Comparison of ENCODE assay signal across 21 cellular contexts in genomic region chr19:11448410-11448809, GRCh38. TPM values are rescaled to one million over a fixed set of nuclear protein-coding genes. Genes with fewer than 3 reads are reported as not detected.
DNase-seq lines count a peak whose midpoint lies in the region; ATAC-seq, FAIRE-seq and TF ChIP-seq lines count a peak whose summit lies in the region.
"Had no signal": no experiment of that assay in that cellular context is flagged by ENCODE, and none has a peak within 500 bp of the region (broad histone marks: within the 10 kb centered on the region; RNA-seq: fewer than 3 reads in every experiment).

No MANE protein-coding gene starts in this region.

- H3K79me2 ChIP-seq in K562 (ENCODE audit: control insufficient read depth, insufficient read depth, low read length) = no peaks in the 10 kb centered on the region

- H3K27ac ChIP-seq in left ventricle myocardium inferior (replicated peaks) (no peak overlapping the region), K562 (ENCODE audit: extremely low read depth, low read depth, low read length) (no peak overlapping the region)
- H3K27ac ChIP-seq: BLaER1, HL-60 had no signal

- H3K4me1 Mint-ChIP-seq in stimulated activated naive B cell treated with anti-CD40 and anti-IgM and Interleukin-4, amounts not matched to agents 10 μg/mL and 1 μg/mL and 100 μg/mL, for 72 hours = peaks cover 5 to 11% of the 10 kb centered on the region in 2 donors
- H3K4me1 Mint-ChIP-seq in activated T-helper 1 cell treated with anti-CD3 and anti-CD28 coated beads, Interleukin-12 subunit alpha, Interleukin-12 subunit beta, Interleukin-2, Interleukin-4 antibody, amounts not matched to agents 30 ng/mL and 10 ng/mL and 1 ng/mL, durations not matched to agents 14 hours and 24 hours and 36 hours (ENCODE audit: low read depth) = no peaks in the 10 kb centered on the region
- H3K4me1 Mint-ChIP-seq: CD14-positive monocyte had no signal

- peaks cover 20% of the 10 kb centered on the region for H3K27me3 ChIP-seq in left ventricle myocardium inferior (ENCODE audit: low read depth)
- H3K27me3 ChIP-seq in K562 (ENCODE audit: control insufficient read depth in 2 of 2, insufficient read depth in 2 of 2, low read length in 2 of 2) = no peaks in the 10 kb centered on the region
- H3K27me3 ChIP-seq: BLaER1 had no signal

- TF ChIP-seq CTCF in left ventricle myocardium inferior (IDR thresholded peaks at IDR 0.05; ENCODE audit: borderline replicate concordance) (no peak), K562 (IDR thresholded peaks at IDR 0.05 in 2 of 3, conservative IDR thresholded peaks at IDR 0.05 in 1 of 3; ENCODE audit: insufficient read depth in 2 of 3, low read depth in 1 of 3, low read length in 3 of 3) (no peak)

- H3K4me3 ChIP-seq in left ventricle myocardium inferior (no peak overlapping the region), K562 (no peak overlapping the region)
- H3K4me3 ChIP-seq: BLaER1, GM23338 had no signal

- no peak overlapping the region for H3K4me2 ChIP-seq in K562 (ENCODE audit: insufficient read depth, low read length)
- H3K4me2 ChIP-seq: BLaER1, GM23338 had no signal

- TF ChIP-seq POLR2A in K562 (conservative IDR thresholded peaks at IDR 0.05) = no peak

- H3K9me3 ChIP-seq in left ventricle myocardium inferior (replicated peaks) = no peaks in the 10 kb centered on the region
- H3K9me3 ChIP-seq in K562 (replicated peaks; ENCODE audit: control insufficient read depth, insufficient read depth, low read depth, low read length) = no peaks in the 10 kb centered on the region
- H3K9me3 ChIP-seq: BLaER1 had no signal

- CTCF ChIA-PET in K562 (lab: Yijun Ruan, JAX; ENCODE audit: low intra/inter-chr PET ratio) = no interaction called here

- POLR2A ChIA-PET in K562 (lab: Yijun Ruan, JAX) = interaction anchor here (0.6 to 1.0 kb wide), 2 partner anchors 34 to 40 kb away, joined by 3 to 4 read pairs; no protein-coding TSS in a partner anchor

- H4K20me1 ChIP-seq in K562 (replicated peaks; ENCODE audit: control insufficient read depth, insufficient read depth, low read length) = no peaks in the 10 kb centered on the region

- 92% methylated on average over 13 of the region's 13 CpGs for WGBS in K562 (ENCODE audit: insufficient coverage, low coverage, missing lambda C conversion rate)

- peaks cover 28 to 54% of the 10 kb centered on the region in 2 donors for H3K36me3 Mint-ChIP-seq in stimulated activated naive B cell treated with anti-CD40 and anti-IgM and Interleukin-4, amounts not matched to agents 10 μg/mL and 1 μg/mL and 100 μg/mL, for 72 hours
- H3K36me3 Mint-ChIP-seq in activated T-helper 1 cell treated with anti-CD3 and anti-CD28 coated beads, Interleukin-12 subunit alpha, Interleukin-12 subunit beta, Interleukin-2, Interleukin-4 antibody, amounts not matched to agents 30 ng/mL and 10 ng/mL and 1 ng/mL, durations not matched to agents 14 hours and 24 hours and 36 hours (ENCODE audit: low read depth) = peaks cover 14% of the 10 kb centered on the region

- no peaks in the 10 kb centered on the region for H3K9me3 Mint-ChIP-seq in stimulated activated naive B cell treated with anti-CD40 and anti-IgM and Interleukin-4, amounts not matched to agents 10 μg/mL and 1 μg/mL and 100 μg/mL, for 72 hours
- H3K9me3 Mint-ChIP-seq in activated T-helper 1 cell treated with anti-CD3 and anti-CD28 coated beads, Interleukin-12 subunit alpha, Interleukin-12 subunit beta, Interleukin-2, Interleukin-4 antibody, amounts not matched to agents 30 ng/mL and 10 ng/mL and 1 ng/mL, durations not matched to agents 14 hours and 24 hours and 36 hours = no peaks in the 10 kb centered on the region
- H3K9me3 Mint-ChIP-seq: CD4-positive, alpha-beta memory T cell; GM23338; HFFc6 had no signal

- DNase-seq in Right ventricle myocardium inferior (ENCODE audit: missing footprints) = peak; percentile 27
- DNase-seq in left ventricle myocardium inferior = no peak
- DNase-seq in K562 (ENCODE audit: extremely low read depth in 1 of 4, low spot score in 3 of 4) = peak in 1 of 4 experiments; percentile 5
- DNase-seq in stimulated activated naive B cell treated with anti-CD40 and anti-IgM and Interleukin-4, amounts not matched to agents 10 μg/mL and 1 μg/mL and 100 μg/mL, for 72 hours = no peak
- DNase-seq in activated T-helper 1 cell treated with anti-CD3 and anti-CD28 coated beads, Interleukin-12 subunit alpha, Interleukin-12 subunit beta, Interleukin-2, Interleukin-4 antibody, amounts not matched to agents 30 ng/mL and 10 ng/mL and 1 ng/mL, durations not matched to agents 14 hours and 24 hours and 36 hours (ENCODE audit: low spot score) = no peak
- DNase-seq: 8988T; CD4-positive, alpha-beta memory T cell; DMS79 treated with DMSO at 0.1 percent for 48 hours; GF-D8; HFFc6 had no signal

- BruUV-seq in K562 (replicated peaks; lab: Mats Ljungman, UMichigan) = no TSS peak

- intact Hi-C loops in Right ventricle myocardium inferior (cut with DNase I) (loop anchor here (5.0 to 10.0 kb wide), 2 partner anchors 71 to 154 kb away; partner anchors contain the start of gene TSPAN16), left ventricle myocardium inferior (cut with micrococcal nuclease) (no loop called here), K562 (cut with micrococcal nuclease) (no loop called here)
- intact Hi-C loops in activated T-helper 1 cell treated with anti-CD3 and anti-CD28 coated beads, Interleukin-12 subunit alpha, Interleukin-12 subunit beta, Interleukin-2, Interleukin-4 antibody, amounts not matched to agents 30 ng/mL and 10 ng/mL and 1 ng/mL, durations not matched to agents 14 hours and 24 hours and 36 hours (cut with micrococcal nuclease) = no loop called here

- H3K9ac ChIP-seq in K562 (ENCODE audit: insufficient read depth in 1 of 2, low read depth in 2 of 2, low read length in 2 of 2) = no peak overlapping the region; a peak in 1 of 4 replicates
- H3K9ac ChIP-seq: BLaER1 had no signal

- H3K4me3 Mint-ChIP-seq in stimulated activated naive B cell treated with anti-CD40 and anti-IgM and Interleukin-4, amounts not matched to agents 10 μg/mL and 1 μg/mL and 100 μg/mL, for 72 hours = no peak overlapping the region
- H3K4me3 Mint-ChIP-seq in activated T-helper 1 cell treated with anti-CD3 and anti-CD28 coated beads, Interleukin-12 subunit alpha, Interleukin-12 subunit beta, Interleukin-2, Interleukin-4 antibody, amounts not matched to agents 30 ng/mL and 10 ng/mL and 1 ng/mL, durations not matched to agents 14 hours and 24 hours and 36 hours = no peak overlapping the region
- H3K4me3 Mint-ChIP-seq: CD14-positive monocyte; CD4-positive, alpha-beta memory T cell; GM23338; HFFc6 had no signal

- peak overlapping the region; percentile 37 for H3K27ac Mint-ChIP-seq in stimulated activated naive B cell treated with anti-CD40 and anti-IgM and Interleukin-4, amounts not matched to agents 10 μg/mL and 1 μg/mL and 100 μg/mL, for 72 hours
- H3K27ac Mint-ChIP-seq in activated T-helper 1 cell treated with anti-CD3 and anti-CD28 coated beads, Interleukin-12 subunit alpha, Interleukin-12 subunit beta, Interleukin-2, Interleukin-4 antibody, amounts not matched to agents 30 ng/mL and 10 ng/mL and 1 ng/mL, durations not matched to agents 14 hours and 24 hours and 36 hours = no peak overlapping the region
- H3K27ac Mint-ChIP-seq: CD14-positive monocyte; CD4-positive, alpha-beta memory T cell; GM23338; HFFc6 had no signal

- peaks cover 18% of the 10 kb centered on the region for H3K4me1 ChIP-seq in left ventricle myocardium inferior
- peaks cover 0 to 52% of the 10 kb centered on the region in 2 experiments; a peak in 3 of 5 replicates for H3K4me1 ChIP-seq in K562 (replicated peaks in 1 of 2; ENCODE audit: control insufficient read depth in 2 of 2, insufficient read depth in 2 of 2, low read length in 2 of 2)

- TF ChIP-seq RAD21 in K562 (CRISPR knock-in tag; conservative IDR thresholded peaks at IDR 0.05 in 1 of 2, IDR thresholded peaks at IDR 0.05 in 1 of 2) = no peak

- no peak for TF ChIP-seq EP300 in K562 (IDR thresholded peaks at IDR 0.05; ENCODE audit: low read length)

- H3K36me3 ChIP-seq in left ventricle myocardium inferior (peaks cover 68% of the 10 kb centered on the region), K562 (ENCODE audit: control insufficient read depth, insufficient read depth, low read length) (peaks cover 71% of the 10 kb centered on the region; the same call in 1 of the 3 replicates)

- no peak for FAIRE-seq in K562 (lab: Jason Lieb, UNC)
- FAIRE-seq: H54 had no signal

- H2AFZ ChIP-seq in K562 (ENCODE audit: low read depth, low read length) = no peak overlapping the region
- H2AFZ ChIP-seq: GM23338 had no signal

- ATAC-seq in Right ventricle myocardium inferior (no peak), K562 (no peak), GM21381 (IDR thresholded peaks at IDR 0.05; ENCODE audit: unreplicated experiment) (no peak), GM19395 (IDR thresholded peaks at IDR 0.05; ENCODE audit: unreplicated experiment) (no peak)
- no peak for ATAC-seq in stimulated activated naive B cell treated with anti-CD40 and anti-IgM and Interleukin-4, amounts not matched to agents 10 μg/mL and 1 μg/mL and 100 μg/mL, for 72 hours (replicated peaks)
- ATAC-seq: GM23338, HCT116 had no signal

- no peaks in the 10 kb centered on the region for H3K27me3 Mint-ChIP-seq in stimulated activated naive B cell treated with anti-CD40 and anti-IgM and Interleukin-4, amounts not matched to agents 10 μg/mL and 1 μg/mL and 100 μg/mL, for 72 hours
- no peaks in the 10 kb centered on the region for H3K27me3 Mint-ChIP-seq in activated T-helper 1 cell treated with anti-CD3 and anti-CD28 coated beads, Interleukin-12 subunit alpha, Interleukin-12 subunit beta, Interleukin-2, Interleukin-4 antibody, amounts not matched to agents 30 ng/mL and 10 ng/mL and 1 ng/mL, durations not matched to agents 14 hours and 24 hours and 36 hours (ENCODE audit: insufficient read depth)
- H3K27me3 Mint-ChIP-seq: CD4-positive, alpha-beta memory T cell had no signal

- no peaks in the 10 kb centered on the region for H3K9me1 ChIP-seq in K562 (ENCODE audit: control insufficient read depth, insufficient read depth, low read length)

- in situ Hi-C loops in K562 (cut with MboI) = no loop called here

RNA-seq across cellular contexts. Expression of gene PRKCSH, which starts 13.0 kb away (rescaled TPM):
- total RNA-seq in Right ventricle myocardium inferior = 123 TPM
- 120 TPM for total RNA-seq in left ventricle myocardium inferior
- 161 and 438 TPM in 2 replicates for total RNA-seq in K562 (2011; cell fraction: chromatin; rRNA removed; ENCODE audit: low replicate concordance)
- total RNA-seq in K562 (2011; cell fraction: nucleolus; rRNA removed) = 419 and 446 TPM in 2 replicates
- 236 and 271 TPM in 2 replicates for total RNA-seq in K562 (2011; cell fraction: nucleoplasm; rRNA removed)
- 99.4 and 135 TPM in 2 replicates for total RNA-seq in K562 (2014; rRNA removed)
- 25.6 and 28.4 TPM in 2 replicates for total RNA-seq in K562 (2014; rRNA removed; fragmentation: Illumina TruSeq; extraction: Trizol)
- 48.1 and 52.1 TPM in 2 replicates for total RNA-seq in K562 (2015; rRNA removed; fragmentation: Illumina TruSeq; extraction: Trizol)
- 297 and 303 TPM in 2 replicates for total RNA-seq in K562 (2021)
- polyA plus RNA-seq in K562 (2011; rRNA removed) = 39.1 and 96.2 TPM in 2 replicates
- polyA plus RNA-seq in K562 (2011; cell fraction: cytosol; rRNA removed) = 68.3 and 79.6 TPM in 2 replicates
- polyA plus RNA-seq in K562 (2011; cell fraction: nucleus; rRNA removed) = 221 and 243 TPM in 2 replicates
- 242 and 451 TPM in 2 replicates for polyA plus RNA-seq in K562 (2012)
- 155 and 235 TPM in 2 replicates for polyA plus RNA-seq in K562 (2014; fragmentation: Illumina TruSeq; extraction: Trizol)
- 1 to 10 TPM; 2.3 to 6.9 TPM for polyA plus RNA-seq in K562 (2014; fragmentation: Nextera tagmentation; extraction: Ambion mirVana)
- polyA plus RNA-seq in K562 (2014; rRNA removed) = 76.5 and 88.9 TPM in 2 replicates
- 31.6 and 32.5 TPM in 2 replicates for polyA minus RNA-seq in K562 (2011; rRNA and poly(A)+ RNA removed)
- 147 and 227 TPM in 2 replicates for polyA minus RNA-seq in K562 (2011; cell fraction: cytosol; rRNA and poly(A)+ RNA removed)
- 56.5 and 75.8 TPM in 2 replicates for polyA minus RNA-seq in K562 (2011; cell fraction: nucleus; rRNA and poly(A)+ RNA removed)
- total RNA-seq in activated T-helper 1 cell treated with anti-CD3 and anti-CD28 coated beads, Interleukin-12 subunit alpha, Interleukin-12 subunit beta, Interleukin-2, Interleukin-4 antibody, amounts not matched to agents 30 ng/mL and 10 ng/mL and 1 ng/mL, durations not matched to agents 14 hours and 24 hours and 36 hours = 322 and 334 TPM in 2 replicates

RNA-seq across cellular contexts. Expression of gene ODAD3, which starts 13.5 kb away (rescaled TPM):
- total RNA-seq in Right ventricle myocardium inferior = 0.68 TPM
- 0.77 TPM for total RNA-seq in left ventricle myocardium inferior
- 0.25 and 0.74 TPM in 2 replicates for total RNA-seq in K562 (2011; cell fraction: chromatin; rRNA removed; ENCODE audit: low replicate concordance)
- 0.26 and 1.2 TPM in 2 replicates for total RNA-seq in K562 (2011; cell fraction: nucleolus; rRNA removed)
- 0.29 TPM in 1 of 2 replicates, not detected in the other for total RNA-seq in K562 (2011; cell fraction: nucleoplasm; rRNA removed)
- 0.08 and 0.14 TPM in 2 replicates for total RNA-seq in K562 (2014; rRNA removed)
- total RNA-seq in K562 (2014; rRNA removed; fragmentation: Illumina TruSeq; extraction: Trizol) = 0.11 TPM in 1 of 2 replicates, not detected in the other
- 0.08 TPM in 1 of 2 replicates, not detected in the other for total RNA-seq in K562 (2015; rRNA removed; fragmentation: Illumina TruSeq; extraction: Trizol)
- total RNA-seq in K562 (2021) = 0.18 and 0.51 TPM in 2 replicates
- polyA plus RNA-seq in K562 (2011; rRNA removed) = 0.19 TPM in 1 of 2 replicates, not detected in the other
- polyA plus RNA-seq in K562 (2011; cell fraction: cytosol; rRNA removed) = 0.12 TPM in 2 replicates
- polyA plus RNA-seq in K562 (2011; cell fraction: nucleus; rRNA removed) = 0.54 and 0.66 TPM in 2 replicates
- 0.16 and 0.19 TPM in 2 replicates for polyA plus RNA-seq in K562 (2012)
- polyA plus RNA-seq in K562 (2014; fragmentation: Illumina TruSeq; extraction: Trizol) = 0.08 and 0.12 TPM in 2 replicates
- under 1 TPM; 0.07 to 0.18 TPM for polyA plus RNA-seq in K562 (2014; fragmentation: Nextera tagmentation; extraction: Ambion mirVana)
- polyA plus RNA-seq in K562 (2014; rRNA removed) = 0.72 and 1.5 TPM in 2 replicates
- not detected in 2 replicates for polyA minus RNA-seq in K562 (2011; rRNA and poly(A)+ RNA removed)
- not detected in 2 replicates for polyA minus RNA-seq in K562 (2011; cell fraction: cytosol; rRNA and poly(A)+ RNA removed)
- polyA minus RNA-seq in K562 (2011; cell fraction: nucleus; rRNA and poly(A)+ RNA removed) = 0.13 and 0.22 TPM in 2 replicates
- not detected in 2 replicates for total RNA-seq in activated T-helper 1 cell treated with anti-CD3 and anti-CD28 coated beads, Interleukin-12 subunit alpha, Interleukin-12 subunit beta, Interleukin-2, Interleukin-4 antibody, amounts not matched to agents 30 ng/mL and 10 ng/mL and 1 ng/mL, durations not matched to agents 14 hours and 24 hours and 36 hours
- total RNA-seq: CD4-positive, alpha-beta memory T cell had no signal
- polyA plus RNA-seq: CD4-positive, alpha-beta memory T cell had no signal

RNA-seq across cellular contexts. Expression of gene RGL3, which starts 29.3 kb away (rescaled TPM):
- total RNA-seq in Right ventricle myocardium inferior (10.5 TPM), left ventricle myocardium inferior (9.2 TPM), K562 (2014; rRNA removed) (0.16 and 0.32 TPM in 2 replicates), K562 (2014; rRNA removed; fragmentation: Illumina TruSeq; extraction: Trizol) (not detected in 2 replicates), K562 (2015; rRNA removed; fragmentation: Illumina TruSeq; extraction: Trizol) (0.11 TPM in 1 of 2 replicates, not detected in the other), K562 (2021) (0.40 and 0.58 TPM in 2 replicates)
- 1.2 and 4.6 TPM in 2 replicates for total RNA-seq in K562 (2011; cell fraction: chromatin; rRNA removed; ENCODE audit: low replicate concordance)
- total RNA-seq in K562 (2011; cell fraction: nucleolus; rRNA removed) = 1.3 and 1.5 TPM in 2 replicates
- total RNA-seq in K562 (2011; cell fraction: nucleoplasm; rRNA removed) = 0.38 and 2.1 TPM in 2 replicates
- polyA plus RNA-seq in K562 (2011; rRNA removed) (0.26 and 0.61 TPM in 2 replicates), K562 (2014; fragmentation: Illumina TruSeq; extraction: Trizol) (0.22 TPM in 2 replicates), K562 (2014; fragmentation: Nextera tagmentation; extraction: Ambion mirVana) (not detected), K562 (2014; rRNA removed) (0.09 and 0.12 TPM in 2 replicates)
- 0.34 and 0.40 TPM in 2 replicates for polyA plus RNA-seq in K562 (2011; cell fraction: cytosol; rRNA removed)
- 2.1 and 3.0 TPM in 2 replicates for polyA plus RNA-seq in K562 (2011; cell fraction: nucleus; rRNA removed)
- polyA plus RNA-seq in K562 (2012) = 0.52 and 1.4 TPM in 2 replicates
- 0.14 TPM in 1 of 2 replicates, not detected in the other for polyA minus RNA-seq in K562 (2011; rRNA and poly(A)+ RNA removed)
- 2.7 TPM in 1 of 2 replicates, not detected in the other for polyA minus RNA-seq in K562 (2011; cell fraction: cytosol; rRNA and poly(A)+ RNA removed)
- polyA minus RNA-seq in K562 (2011; cell fraction: nucleus; rRNA and poly(A)+ RNA removed) = 0.33 and 0.67 TPM in 2 replicates
- not detected in 2 replicates for total RNA-seq in activated T-helper 1 cell treated with anti-CD3 and anti-CD28 coated beads, Interleukin-12 subunit alpha, Interleukin-12 subunit beta, Interleukin-2, Interleukin-4 antibody, amounts not matched to agents 30 ng/mL and 10 ng/mL and 1 ng/mL, durations not matched to agents 14 hours and 24 hours and 36 hours
- total RNA-seq: A673; CD4-positive, alpha-beta memory T cell; HT1080 had no signal
- polyA plus RNA-seq: CD14-positive monocyte; CD4-positive, alpha-beta memory T cell had no signal

RNA-seq across cellular contexts. Expression of gene ELAVL3, which starts 32.4 kb away (rescaled TPM):
- total RNA-seq in Right ventricle myocardium inferior (0.35 TPM), left ventricle myocardium inferior (0.66 TPM), K562 (2014; rRNA removed) (0.16 TPM in 1 of 2 replicates, not detected in the other), K562 (2014; rRNA removed; fragmentation: Illumina TruSeq; extraction: Trizol) (not detected in 2 replicates), K562 (2015; rRNA removed; fragmentation: Illumina TruSeq; extraction: Trizol) (not detected in 2 replicates), K562 (2021) (not detected in 2 replicates)
- total RNA-seq in K562 (2011; cell fraction: chromatin; rRNA removed; ENCODE audit: low replicate concordance) = not detected in 2 replicates
- not detected in 2 replicates for total RNA-seq in K562 (2011; cell fraction: nucleolus; rRNA removed)
- total RNA-seq in K562 (2011; cell fraction: nucleoplasm; rRNA removed) = not detected in 2 replicates
- polyA plus RNA-seq in K562 (2011; rRNA removed) (not detected in 2 replicates), K562 (2014; fragmentation: Illumina TruSeq; extraction: Trizol) (not detected in 2 replicates), K562 (2014; fragmentation: Nextera tagmentation; extraction: Ambion mirVana) (not detected), K562 (2014; rRNA removed) (not detected in 2 replicates)
- not detected in 2 replicates for polyA plus RNA-seq in K562 (2011; cell fraction: cytosol; rRNA removed)
- polyA plus RNA-seq in K562 (2011; cell fraction: nucleus; rRNA removed) = not detected in 2 replicates
- 0.01 TPM in 1 of 2 replicates, not detected in the other for polyA plus RNA-seq in K562 (2012)
- not detected in 2 replicates for polyA minus RNA-seq in K562 (2011; rRNA and poly(A)+ RNA removed)
- not detected in 2 replicates for polyA minus RNA-seq in K562 (2011; cell fraction: cytosol; rRNA and poly(A)+ RNA removed)
- not detected in 2 replicates for polyA minus RNA-seq in K562 (2011; cell fraction: nucleus; rRNA and poly(A)+ RNA removed)
- 0.34 TPM in 1 of 2 replicates, not detected in the other for total RNA-seq in activated T-helper 1 cell treated with anti-CD3 and anti-CD28 coated beads, Interleukin-12 subunit alpha, Interleukin-12 subunit beta, Interleukin-2, Interleukin-4 antibody, amounts not matched to agents 30 ng/mL and 10 ng/mL and 1 ng/mL, durations not matched to agents 14 hours and 24 hours and 36 hours
- total RNA-seq: CD4-positive, alpha-beta memory T cell; HFFc6; HT1080 had no signal
- polyA plus RNA-seq: AG04450; CD14-positive monocyte; CD4-positive, alpha-beta memory T cell had no signal

RNA-seq across cellular contexts. Expression of gene ZNF653, which starts 57.2 kb away (rescaled TPM):
- total RNA-seq in Right ventricle myocardium inferior = 4.8 TPM
- 4.2 TPM for total RNA-seq in left ventricle myocardium inferior
- 12.5 and 24.0 TPM in 2 replicates for total RNA-seq in K562 (2011; cell fraction: chromatin; rRNA removed; ENCODE audit: low replicate concordance)
- total RNA-seq in K562 (2011; cell fraction: nucleolus; rRNA removed) = 22.4 and 24.2 TPM in 2 replicates
- 15.0 and 19.7 TPM in 2 replicates for total RNA-seq in K562 (2011; cell fraction: nucleoplasm; rRNA removed)
- 3.9 and 7.1 TPM in 2 replicates for total RNA-seq in K562 (2014; rRNA removed)
- 1.4 and 1.6 TPM in 2 replicates for total RNA-seq in K562 (2014; rRNA removed; fragmentation: Illumina TruSeq; extraction: Trizol)
- total RNA-seq in K562 (2015; rRNA removed; fragmentation: Illumina TruSeq; extraction: Trizol) = 2.9 and 3.8 TPM in 2 replicates
- 5.6 and 8.0 TPM in 2 replicates for total RNA-seq in K562 (2021)
- polyA plus RNA-seq in K562 (2011; rRNA removed) = 7.0 and 7.8 TPM in 2 replicates
- 7.3 and 15.5 TPM in 2 replicates for polyA plus RNA-seq in K562 (2011; cell fraction: cytosol; rRNA removed)
- 18.3 and 23.6 TPM in 2 replicates for polyA plus RNA-seq in K562 (2011; cell fraction: nucleus; rRNA removed)
- 5.4 and 6.6 TPM in 2 replicates for polyA plus RNA-seq in K562 (2012)
- 4.2 and 5.6 TPM in 2 replicates for polyA plus RNA-seq in K562 (2014; fragmentation: Illumina TruSeq; extraction: Trizol)
- not detected for polyA plus RNA-seq in K562 (2014; fragmentation: Nextera tagmentation; extraction: Ambion mirVana)
- 5.3 and 7.3 TPM in 2 replicates for polyA plus RNA-seq in K562 (2014; rRNA removed)
- polyA minus RNA-seq in K562 (2011; rRNA and poly(A)+ RNA removed) = 2.4 and 4.9 TPM in 2 replicates
- 3.6 and 4.3 TPM in 2 replicates for polyA minus RNA-seq in K562 (2011; cell fraction: cytosol; rRNA and poly(A)+ RNA removed)
- 4.3 and 5.6 TPM in 2 replicates for polyA minus RNA-seq in K562 (2011; cell fraction: nucleus; rRNA and poly(A)+ RNA removed)
- total RNA-seq in activated T-helper 1 cell treated with anti-CD3 and anti-CD28 coated beads, Interleukin-12 subunit alpha, Interleukin-12 subunit beta, Interleukin-2, Interleukin-4 antibody, amounts not matched to agents 30 ng/mL and 10 ng/mL and 1 ng/mL, durations not matched to agents 14 hours and 24 hours and 36 hours = 19.9 and 23.1 TPM in 2 replicates
